8 cellular contexts compared by ENCODE assay signal in the genomic region with DNA sequence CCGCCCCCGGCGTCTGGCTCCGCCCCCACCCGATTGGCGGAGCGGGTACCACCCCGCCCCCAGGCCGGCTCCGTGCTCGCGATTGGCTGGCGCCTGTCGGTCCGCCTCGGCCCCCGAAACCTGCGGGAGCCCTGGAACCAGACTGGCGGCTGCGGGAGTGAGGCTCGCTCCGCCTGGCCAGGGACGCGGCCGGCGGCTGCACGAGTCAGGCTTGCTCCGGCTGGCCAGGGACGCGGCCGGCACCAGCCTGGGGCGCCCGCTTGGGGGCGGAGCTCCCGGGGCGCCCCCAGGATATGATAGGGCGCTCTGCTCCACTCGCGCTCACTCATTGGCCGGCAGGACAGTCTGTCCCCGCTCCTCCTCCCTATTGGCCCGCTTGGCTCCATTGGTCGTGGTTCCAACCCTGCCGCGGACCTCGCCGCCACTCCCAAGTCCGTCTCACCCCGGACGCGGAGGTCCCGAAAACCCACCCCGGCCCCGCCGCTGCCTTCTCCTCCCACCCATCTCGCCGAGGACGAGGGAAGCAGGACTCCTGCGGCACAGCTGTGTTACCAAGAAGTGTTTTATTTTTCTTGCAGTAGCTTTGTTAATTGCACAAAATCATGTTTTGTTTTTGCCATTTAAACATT.
DNase-seq lines count a peak whose midpoint lies in the region; ATAC-seq lines count a peak whose summit lies in the region.

No MANE protein-coding gene starts in this region.

- H3K27ac Mint-ChIP-seq in central memory CD8-positive, alpha-beta T cell (ENCODE audit: low read depth), result no peak overlapping the region

- DNase-seq in AG08395 (ENCODE audit: low spot score) (peak; percentile 99), NCI-H2227 treated with DMSO at 0.1 percent for 48 hours (lab: John Stamatoyannopoulos, UW) (peak; percentile 89), islet precursor cell (peak; percentile 96)
- peak; percentile 77 for DNase-seq in activated CD4-positive, CD25-positive, alpha-beta regulatory T cell treated with anti-CD3 and anti-CD28 coated beads, Interleukin-2, amount 50 U/mL, for 16 hours (ENCODE audit: low read depth, low spot score)
- peak; percentile 81 to 85 for DNase-seq in central memory CD8-positive, alpha-beta T cell (ENCODE audit: low spot score in 2 of 2)
- peak; percentile 78 to 89 for DNase-seq in stimulated activated CD4-positive, alpha-beta T cell treated with anti-CD3 and anti-CD28 coated beads, Interleukin-12 subunit alpha, Interleukin-12 subunit beta, amount 100 ng/mL, for 24 hours (ENCODE audit: low read depth in 2 of 2)

- ATAC-seq in GM18909 (IDR thresholded peaks at IDR 0.05; ENCODE audit: poor library complexity, unreplicated experiment), result peak; percentile 91
- peak; percentile 86 for ATAC-seq in HG03196 (IDR thresholded peaks at IDR 0.05; ENCODE audit: unreplicated experiment)
- peak; percentile 92 for ATAC-seq in central memory CD8-positive, alpha-beta T cell (replicated peaks; ENCODE audit: extremely low read depth, poor library complexity, severe bottlenecking)

- H3K36me3 Mint-ChIP-seq in central memory CD8-positive, alpha-beta T cell (ENCODE audit: insufficient read depth), result peaks cover 14% of the 10 kb centered on the region

- H3K4me3 Mint-ChIP-seq in central memory CD8-positive, alpha-beta T cell, result peak overlapping the region; percentile 87

- H3K4me1 Mint-ChIP-seq in central memory CD8-positive, alpha-beta T cell, result peaks cover 12% of the 10 kb centered on the region

- no peaks in the 10 kb centered on the region for H3K9me3 Mint-ChIP-seq in central memory CD8-positive, alpha-beta T cell

- no peaks in the 10 kb centered on the region for H3K27me3 Mint-ChIP-seq in central memory CD8-positive, alpha-beta T cell

Comparison
In these comparisons a context has a peak if more than half of its experiments do, and no peak if none do; other contexts are left out.
1. Peak in every context shown above with its lines: DNase-seq and ATAC-seq.